27 cellular contexts compared by ENCODE assay signal in genomic region chr1:153578490-153578889, GRCh38. TPM values are rescaled to one million over a fixed set of nuclear protein-coding genes. Genes with fewer than 3 reads are reported as not detected.
DNase-seq lines count a peak whose midpoint lies in the region; ATAC-seq and TF ChIP-seq lines count a peak whose summit lies in the region.
"Had no signal": no experiment of that assay in that cellular context is flagged by ENCODE, and none has a peak within 500 bp of the region (broad histone marks: within the 10 kb centered on the region; RNA-seq: fewer than 3 reads in every experiment).

No MANE protein-coding gene starts in this region.

- H3K4me1 ChIP-seq in RWPE2 (ENCODE audit: insufficient read depth, poor library complexity, severe bottlenecking): peaks cover 3% of the 10 kb centered on the region
- H3K4me1 ChIP-seq: prostate gland had no signal

- ATAC-seq in activated naive CD4-positive, alpha-beta T cell treated with anti-CD3 and anti-CD28 coated beads, Interleukin-2, amount 50 U/mL, for 72 hours: no peak
- 0 out of 3 replicates have a peak, but pooled peaks have one; percentile 12 for ATAC-seq in RWPE2 (ENCODE audit: low read depth)
- ATAC-seq in stimulated activated naive CD8-positive, alpha-beta T cell treated with anti-CD3 and anti-CD28 coated beads, Interleukin-15, Interleukin-2, amounts not matched to agents 100 U/mL and 50 U/mL, for 24 hours: no peak
- ATAC-seq: activated CD8-positive, alpha-beta T cell treated with anti-CD3 and anti-CD28 coated beads, Interleukin-2, amount 10 ng/mL, durations not matched to agents 7 days and 5 days had no signal

- no peaks in the 10 kb centered on the region for H3K9me3 Mint-ChIP-seq in activated naive CD4-positive, alpha-beta T cell treated with anti-CD3 and anti-CD28 coated beads, Interleukin-2, amount 50 U/mL, for 24 hours
- no peaks in the 10 kb centered on the region for H3K9me3 Mint-ChIP-seq in activated naive CD4-positive, alpha-beta T cell treated with anti-CD3 and anti-CD28 coated beads, Interleukin-2, amount 50 U/mL, for 72 hours
- H3K9me3 Mint-ChIP-seq: neural crest cell had no signal

- no peak for DNase-seq in activated naive CD4-positive, alpha-beta T cell treated with anti-CD3 and anti-CD28 coated beads, Interleukin-2, amount 50 U/mL, for 72 hours (ENCODE audit: low spot score in 2 of 2)
- DNase-seq in RWPE2 (ENCODE audit: low spot score) (no peak), kidney tubule cell (ENCODE audit: low spot score) (peak; percentile 31), NCI-H2107 (lab: John Stamatoyannopoulos, UW) (no peak), WERI-Rb-1 (no peak)
- no peak for DNase-seq in stimulated activated naive CD8-positive, alpha-beta T cell treated with anti-CD3 and anti-CD28 coated beads, Interleukin-15, Interleukin-2, amounts not matched to agents 100 U/mL and 50 U/mL, for 24 hours
- DNase-seq in stimulated activated CD4-positive, alpha-beta T cell treated with anti-CD3 and anti-CD28 coated beads, Interleukin-2, amount 100 ng/mL, for 48 hours: no peak
- DNase-seq: activated CD8-positive, alpha-beta T cell treated with anti-CD3 and anti-CD28 coated beads, Interleukin-2, amount 10 ng/mL, durations not matched to agents 7 days and 5 days; activated gamma-delta T cell treated with Interleukin-2 at 50 U/mL for 16 hours; amniotic stem cell; COR-L47; cortex of kidney; left ventricle myocardium superior; MM.1S; mucosa of descending colon; NCI-H1417 treated with DMSO at 0.1 percent for 48 hours; NCI-H524 treated with DMSO at 0.1 percent for 48 hours; stimulated activated naive CD4-positive, alpha-beta T cell treated with Interleukin-2 at 50 U/mL for 16 hours; T1000 had no signal

- no peak overlapping the region for H3K4me3 Mint-ChIP-seq in activated naive CD4-positive, alpha-beta T cell treated with anti-CD3 and anti-CD28 coated beads, Interleukin-2, amount 50 U/mL, for 24 hours
- H3K4me3 Mint-ChIP-seq: activated CD8-positive, alpha-beta T cell treated with anti-CD3 and anti-CD28 coated beads, Interleukin-2, amount 10 ng/mL, durations not matched to agents 7 days and 5 days; neural crest cell had no signal

- no peaks in the 10 kb centered on the region for H3K9me3 ChIP-seq in RWPE2 (ENCODE audit: severe bottlenecking)
- H3K9me3 ChIP-seq in WERI-Rb-1 (ENCODE audit: severe bottlenecking): peaks cover 16% of the 10 kb centered on the region
- H3K9me3 ChIP-seq: prostate gland, tibial artery had no signal

- H3K36me3 ChIP-seq in RWPE2 (ENCODE audit: low read depth) (no peaks in the 10 kb centered on the region), WERI-Rb-1 (no peaks in the 10 kb centered on the region)
- H3K36me3 ChIP-seq: BLaER1, prostate gland, tibial artery had no signal

- no peaks in the 10 kb centered on the region for H3K27me3 ChIP-seq in RWPE2 (ENCODE audit: insufficient read depth, poor library complexity, severe bottlenecking)
- H3K27me3 ChIP-seq in WERI-Rb-1 (ENCODE audit: insufficient read depth, low read depth, severe bottlenecking): no peaks in the 10 kb centered on the region
- H3K27me3 ChIP-seq: BLaER1, tibial artery had no signal

- H3K27ac ChIP-seq in RWPE2 (ENCODE audit: poor library complexity, severe bottlenecking) (no peak overlapping the region), WERI-Rb-1 (no peak overlapping the region)
- H3K27ac ChIP-seq: 22Rv1, BLaER1, prostate gland had no signal

- H3K27ac Mint-ChIP-seq in activated naive CD4-positive, alpha-beta T cell treated with anti-CD3 and anti-CD28 coated beads, Interleukin-2, amount 50 U/mL, for 24 hours: peak overlapping the region; percentile 66
- no peak overlapping the region for H3K27ac Mint-ChIP-seq in activated naive CD4-positive, alpha-beta T cell treated with anti-CD3 and anti-CD28 coated beads, Interleukin-2, amount 50 U/mL, for 72 hours
- H3K27ac Mint-ChIP-seq: activated CD8-positive, alpha-beta T cell treated with anti-CD3 and anti-CD28 coated beads, Interleukin-2, amount 10 ng/mL, durations not matched to agents 7 days and 5 days had no signal

- H3K4me3 ChIP-seq in RWPE2 (ENCODE audit: severe bottlenecking) (no peak overlapping the region), WERI-Rb-1 (ENCODE audit: low read depth, low read length) (no peak overlapping the region)
- H3K4me3 ChIP-seq: BLaER1, mucosa of descending colon, prostate gland, tibial artery had no signal

- H3K27me3 Mint-ChIP-seq in activated naive CD4-positive, alpha-beta T cell treated with anti-CD3 and anti-CD28 coated beads, Interleukin-2, amount 50 U/mL, for 24 hours: peaks cover 7% of the 10 kb centered on the region

- TF ChIP-seq CTCF in RWPE2 (IDR thresholded peaks at IDR 0.05; ENCODE audit: poor library complexity, severe bottlenecking): no peak
- no peak for TF ChIP-seq CTCF in WERI-Rb-1 (IDR thresholded peaks at IDR 0.05; ENCODE audit: low read depth, low read length)

- H3K4me1 Mint-ChIP-seq in activated naive CD4-positive, alpha-beta T cell treated with anti-CD3 and anti-CD28 coated beads, Interleukin-2, amount 50 U/mL, for 24 hours: peaks cover 3% of the 10 kb centered on the region

- no peaks in the 10 kb centered on the region for H3K36me3 Mint-ChIP-seq in activated naive CD4-positive, alpha-beta T cell treated with anti-CD3 and anti-CD28 coated beads, Interleukin-2, amount 50 U/mL, for 24 hours
- H3K36me3 Mint-ChIP-seq in activated naive CD4-positive, alpha-beta T cell treated with anti-CD3 and anti-CD28 coated beads, Interleukin-2, amount 50 U/mL, for 72 hours: no peaks in the 10 kb centered on the region

RNA-seq across cellular contexts. Expression of gene S100A2, which starts 12.8 kb away (rescaled TPM):
- 1 to 10 TPM; 1.0 to 7.8 TPM for total RNA-seq in activated naive CD4-positive, alpha-beta T cell treated with anti-CD3 and anti-CD28 coated beads, Interleukin-2, amount 50 U/mL, for 72 hours
- total RNA-seq: H1, neural crest cell, skeletal muscle tissue had no signal

RNA-seq across cellular contexts. Expression of gene S100A3, which starts 29.4 kb away (rescaled TPM):
- not detected for total RNA-seq in activated naive CD4-positive, alpha-beta T cell treated with anti-CD3 and anti-CD28 coated beads, Interleukin-2, amount 50 U/mL, for 72 hours
- total RNA-seq: activated CD8-positive, alpha-beta T cell treated with anti-CD3 and anti-CD28 coated beads, Interleukin-2, amount 10 ng/mL, durations not matched to agents 7 days and 5 days; neural crest cell; skeletal muscle tissue had no signal

RNA-seq across cellular contexts. Expression of gene S100A4, which starts 32.9 kb away (rescaled TPM):
- total RNA-seq in activated naive CD4-positive, alpha-beta T cell treated with anti-CD3 and anti-CD28 coated beads, Interleukin-2, amount 50 U/mL, for 72 hours: 100 to 1,000 TPM; 186 to 368 TPM

RNA-seq across cellular contexts. Expression of gene S100A16, which starts 34.4 kb away (rescaled TPM):
- total RNA-seq in activated naive CD4-positive, alpha-beta T cell treated with anti-CD3 and anti-CD28 coated beads, Interleukin-2, amount 50 U/mL, for 72 hours: not detected
- total RNA-seq: activated CD8-positive, alpha-beta T cell treated with anti-CD3 and anti-CD28 coated beads, Interleukin-2, amount 10 ng/mL, durations not matched to agents 7 days and 5 days had no signal

RNA-seq across cellular contexts. Expression of gene S100A14, which starts 37.6 kb away (rescaled TPM):
- not detected for total RNA-seq in activated naive CD4-positive, alpha-beta T cell treated with anti-CD3 and anti-CD28 coated beads, Interleukin-2, amount 50 U/mL, for 72 hours
- total RNA-seq: activated CD8-positive, alpha-beta T cell treated with anti-CD3 and anti-CD28 coated beads, Interleukin-2, amount 10 ng/mL, durations not matched to agents 7 days and 5 days; neural crest cell; skeletal muscle tissue had no signal
